ENCODE assay signal across 9 cellular contexts in the genomic region with DNA sequence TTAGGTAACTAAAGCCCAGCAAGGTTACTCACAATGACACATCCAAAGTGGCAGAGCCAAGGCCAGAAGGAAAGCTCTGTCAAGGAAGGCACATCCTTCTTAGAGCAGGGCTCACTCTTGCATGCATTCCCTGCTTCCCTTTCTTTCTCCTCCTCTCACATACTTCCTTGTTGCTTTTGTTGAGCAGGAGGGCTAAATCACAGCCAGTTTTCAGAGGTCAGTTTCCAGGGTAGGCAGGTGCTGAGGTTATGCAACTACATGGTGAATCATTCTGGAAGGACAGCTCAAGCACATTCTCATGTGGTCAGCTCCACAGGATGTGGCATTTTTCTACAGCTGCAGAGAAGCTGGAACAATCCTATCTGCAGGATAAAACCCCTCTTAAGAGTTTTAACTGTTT.
DNase-seq lines count a peak whose midpoint lies in the region; ATAC-seq, FAIRE-seq and TF ChIP-seq lines count a peak whose summit lies in the region.
"Had no signal": no experiment of that assay in that cellular context is flagged by ENCODE, and none has a peak within 500 bp of the region (broad histone marks: within the 10 kb centered on the region; RNA-seq: fewer than 3 reads in every experiment).

No MANE protein-coding gene starts in this region.

- H3K27me3 ChIP-seq in HUES48 (ENCODE audit: control insufficient read depth, insufficient read depth, low read length) (no peaks in the 10 kb centered on the region), brain microvascular endothelial cell (replicated peaks) (no peaks in the 10 kb centered on the region), spleen (replicated peaks in 1 of 7) (peaks cover 0 to 8% (median 0%) of the 10 kb centered on the region in 7 donors)
- H3K27me3 ChIP-seq in effector memory CD4-positive, alpha-beta T cell (replicated peaks; ENCODE audit: control insufficient read depth, insufficient read depth, low read length, poor library complexity, severe bottlenecking): no peaks in the 10 kb centered on the region

- peaks cover 10% of the 10 kb centered on the region; the same call in 2 of the 3 replicates for H3K4me1 ChIP-seq in A549
- no peaks in the 10 kb centered on the region; the same call in 1 of the 2 replicates for H3K4me1 ChIP-seq in HUES48 (ENCODE audit: control insufficient read depth, insufficient read depth, low read length)
- no peaks in the 10 kb centered on the region for H3K4me1 ChIP-seq in spleen
- no peaks in the 10 kb centered on the region for H3K4me1 ChIP-seq in effector memory CD4-positive, alpha-beta T cell (ENCODE audit: control insufficient read depth, insufficient read depth, low read length, poor library complexity, severe bottlenecking)

- no peak for TF ChIP-seq CTCF in A549 (IDR thresholded peaks at IDR 0.05)
- no peak for TF ChIP-seq CTCF in brain microvascular endothelial cell (IDR thresholded peaks at IDR 0.05; ENCODE audit: low read depth, low read length, missing control alignments)
- no peak for TF ChIP-seq CTCF in spleen (IDR thresholded peaks at IDR 0.05 in 8 of 11, conservative IDR thresholded peaks at IDR 0.05 in 3 of 11)

- no peak for FAIRE-seq in A549 (lab: Jason Lieb, UNC)

- H3K4me2 ChIP-seq in A549: peak overlapping the region; percentile 36; the same call in 2 of the 3 replicates

- peak; percentile 72 to 89 for ATAC-seq in A549
- ATAC-seq in HG02852 (IDR thresholded peaks at IDR 0.05; ENCODE audit: unreplicated experiment): no peak
- ATAC-seq in GM21360 (IDR thresholded peaks at IDR 0.05; ENCODE audit: unreplicated experiment): no peak

- POLR2A ChIA-PET in A549 (lab: Yijun Ruan, JAX): interaction anchor here (1.0 kb wide), 1 partner anchor 398 kb away, joined by 3 read pairs; a partner anchor contains a TSS

- no peak overlapping the region for H3K4me3 ChIP-seq in A549
- H3K4me3 ChIP-seq in HUES48 (ENCODE audit: low read depth, low read length): no peak overlapping the region
- no peak overlapping the region for H3K4me3 ChIP-seq in brain microvascular endothelial cell (ENCODE audit: low read depth, low read length)
- H3K4me3 ChIP-seq in spleen: no peak overlapping the region
- H3K4me3 ChIP-seq in effector memory CD4-positive, alpha-beta T cell (ENCODE audit: insufficient read depth, low read depth, low read length, poor library complexity, severe bottlenecking): no peak overlapping the region

- TF ChIP-seq POLR2A in A549 (IDR thresholded peaks at IDR 0.05; ENCODE audit: low read length): no peak
- TF ChIP-seq POLR2A in spleen (IDR thresholded peaks at IDR 0.05): no peak

- H3K36me3 ChIP-seq in HUES48 (ENCODE audit: control insufficient read depth, insufficient read depth, low read length): no peaks in the 10 kb centered on the region
- H3K36me3 ChIP-seq in brain microvascular endothelial cell (replicated peaks): no peaks in the 10 kb centered on the region
- H3K36me3 ChIP-seq in spleen: no peaks in the 10 kb centered on the region
- no peaks in the 10 kb centered on the region for H3K36me3 ChIP-seq in effector memory CD4-positive, alpha-beta T cell (ENCODE audit: control insufficient read depth, insufficient read depth, low read length)

- DNase-seq in A549 (ENCODE audit: low read depth in 1 of 2, low spot score in 1 of 2) (peak; percentile 9 to 43), brain microvascular endothelial cell (peak; percentile 91), kidney tubule cell (ENCODE audit: low spot score) (peak; percentile 100), spleen (no peak)
- no peak for DNase-seq in effector memory CD4-positive, alpha-beta T cell
- DNase-seq: NCI-H2081 treated with DMSO at 0.1 percent for 48 hours had no signal

- intact Hi-C loops in spleen (cut with DNase I; ENCODE audit: low total_unique reads): no loop called here

- H3K9ac ChIP-seq in HUES48 (ENCODE audit: low read depth, low read length): no peak overlapping the region

- peak overlapping the region; percentile 35 to 66; a peak in 4 of 6 replicates for H3K27ac ChIP-seq in A549
- H3K27ac ChIP-seq in HUES48 (ENCODE audit: low read depth, low read length): peak overlapping the region; percentile 36
- H3K27ac ChIP-seq in brain microvascular endothelial cell: peak overlapping the region; percentile 49
- no peak overlapping the region for H3K27ac ChIP-seq in spleen
- H3K27ac ChIP-seq in effector memory CD4-positive, alpha-beta T cell (ENCODE audit: insufficient read depth, low read length, poor library complexity, severe bottlenecking): no peak overlapping the region

- CTCF ChIA-PET in A549 (lab: Yijun Ruan, JAX): no interaction called here

- TF ChIP-seq EP300 in A549 (IDR thresholded peaks at IDR 0.05): no peak

- in situ Hi-C loops in brain microvascular endothelial cell (cut with HindIII; ENCODE audit: low pct_ligation_motif_present, low sequenced_read_pairs): no loop called here

- TF ChIP-seq RAD21 in A549 (conservative IDR thresholded peaks at IDR 0.05 in 1 of 2, IDR thresholded peaks at IDR 0.05 in 1 of 2): no peak

- H3K9me3 ChIP-seq in A549 (no peaks in the 10 kb centered on the region), HUES48 (ENCODE audit: control insufficient read depth, insufficient read depth, low read length) (no peaks in the 10 kb centered on the region), spleen (peaks cover 0 to 8% (median 0%) of the 10 kb centered on the region in 8 donors)
- H3K9me3 ChIP-seq in effector memory CD4-positive, alpha-beta T cell (ENCODE audit: control insufficient read depth, low read length): no peaks in the 10 kb centered on the region

TF ChIP-seq in A549, 52 proteins besides CTCF, POLR2A, EP300 and RAD21:
- TF ChIP-seq, protein P1, sequence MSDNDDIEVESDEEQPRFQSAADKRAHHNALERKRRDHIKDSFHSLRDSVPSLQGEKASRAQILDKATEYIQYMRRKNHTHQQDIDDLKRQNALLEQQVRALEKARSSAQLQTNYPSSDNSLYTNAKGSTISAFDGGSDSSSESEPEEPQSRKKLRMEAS (IDR thresholded peaks at IDR 0.05): peak; percentile 45; the same call in 1 of the 2 replicates
- no peak for TF ChIP-seq CBX2 (IDR thresholded peaks at IDR 0.05; ENCODE audit: borderline replicate concordance, low read depth)
- TF ChIP-seq HOXB13 (CRISPR knock-in tag; IDR thresholded peaks at IDR 0.05; ENCODE audit: low read depth): no peak
- TF ChIP-seq FOSL2 (IDR thresholded peaks at IDR 0.05): peak; percentile 21; the same call in 1 of the 2 replicates
- peak; percentile 31; the same call in 1 of the 2 replicates for TF ChIP-seq FOSL2 (CRISPR knock-in tag; IDR thresholded peaks at IDR 0.05)
- TF ChIP-seq, protein P2, sequence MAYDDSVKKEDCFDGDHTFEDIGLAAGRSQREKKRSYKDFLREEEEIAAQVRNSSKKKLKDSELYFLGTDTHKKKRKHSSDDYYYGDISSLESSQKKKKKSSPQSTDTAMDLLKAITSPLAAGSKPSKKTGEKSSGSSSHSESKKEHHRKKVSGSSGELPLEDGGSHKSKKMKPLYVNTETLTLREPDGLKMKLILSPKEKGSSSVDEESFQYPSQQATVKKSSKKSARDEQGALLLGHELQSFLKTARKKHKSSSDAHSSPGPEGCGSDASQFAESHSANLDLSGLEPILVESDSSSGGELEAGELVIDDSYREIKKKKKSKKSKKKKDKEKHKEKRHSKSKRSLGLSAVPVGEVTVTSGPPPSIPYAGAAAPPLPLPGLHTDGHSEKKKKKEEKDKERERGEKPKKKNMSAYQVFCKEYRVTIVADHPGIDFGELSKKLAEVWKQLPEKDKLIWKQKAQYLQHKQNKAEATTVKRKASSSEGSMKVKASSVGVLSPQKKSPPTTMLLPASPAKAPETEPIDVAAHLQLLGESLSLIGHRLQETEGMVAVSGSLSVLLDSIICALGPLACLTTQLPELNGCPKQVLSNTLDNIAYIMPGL (CRISPR knock-in tag; IDR thresholded peaks at IDR 0.05; ENCODE audit: borderline replicate concordance): no peak
- TF ChIP-seq CEBPB (IDR thresholded peaks at IDR 0.05): peak; percentile 26 to 82; a peak in 2 of 4 replicates
TF ChIP-seq in A549: peak in this region for 3.

Comparison
In these comparisons a context has a peak if more than half of its experiments do, and no peak if none do; other contexts are left out.
1. ATAC-seq: peak in A549 (2 of 2); none in HG02852 (single experiment) and GM21360 (single experiment).
2. DNase-seq: peak in A549 (2 of 2), brain microvascular endothelial cell (single experiment) and kidney tubule cell (single experiment); none in spleen (single experiment) and effector memory CD4-positive, alpha-beta T cell (0 of 3).
3. H3K27ac ChIP-seq: peak in A549 (2 of 2), HUES48 (single experiment) and brain microvascular endothelial cell (single experiment); none in spleen (0 of 8) and effector memory CD4-positive, alpha-beta T cell (single experiment).